20 cellular contexts compared by ENCODE assay signal in genomic region chr3:158058775-158059174, GRCh38. TPM values are rescaled to one million over a fixed set of nuclear protein-coding genes. Genes with fewer than 3 reads are reported as not detected.
A peak's percentile ranks its signal among the peaks of the same experiment; 100 is the strongest.
DNase-seq lines count a peak whose midpoint lies in the region; ATAC-seq, FAIRE-seq and TF ChIP-seq lines count a peak whose summit lies in the region.
"Had no signal": no experiment of that assay in that cellular context is flagged by ENCODE, and none has a peak within 500 bp of the region (broad histone marks: within the 10 kb centered on the region; RNA-seq: fewer than 3 reads in every experiment).

No MANE protein-coding gene starts in this region.

- no peaks in the 10 kb centered on the region for H3K79me2 ChIP-seq in astrocyte (ENCODE audit: insufficient read depth, low read length)

- H3K9ac ChIP-seq in astrocyte (ENCODE audit: low read length) = no peak overlapping the region
- H3K9ac ChIP-seq: GM23248 had no signal

- H3K9me3 Mint-ChIP-seq in Calu3 (ENCODE audit: low read depth, unreplicated experiment) (no peaks in the 10 kb centered on the region), astrocyte (ENCODE audit: unreplicated experiment) (no peaks in the 10 kb centered on the region)
- H3K9me3 Mint-ChIP-seq: activated naive CD8-positive, alpha-beta T cell treated with anti-CD3 and anti-CD28 coated beads, Interleukin-2, amount 10 ng/mL, durations not matched to agents 7 days and 5 days; activated T-helper 1 cell treated with anti-CD3 and anti-CD28 coated beads, Interleukin-12 subunit alpha, Interleukin-12 subunit beta, Interleukin-2, Interleukin-4 antibody, amounts not matched to agents 30 ng/mL and 10 ng/mL and 1 ng/mL, durations not matched to agents 14 hours and 24 hours and 36 hours; CD8-positive, alpha-beta T cell had no signal

- ATAC-seq in HG02981 (IDR thresholded peaks at IDR 0.05; ENCODE audit: unreplicated experiment) = no peak
- ATAC-seq: body of pancreas; CD8-positive, alpha-beta T cell; heart right ventricle; mucosa of descending colon; Right ventricle myocardium inferior had no signal

- no peaks in the 10 kb centered on the region for H3K9me3 ChIP-seq in astrocyte (ENCODE audit: insufficient read depth, low read depth, low read length)
- H3K9me3 ChIP-seq: body of pancreas, colonic mucosa, mucosa of descending colon, thoracic aorta had no signal

- no peak for TF ChIP-seq CTCF in Calu3 (IDR thresholded peaks at IDR 0.05; ENCODE audit: unreplicated experiment)
- no peak for TF ChIP-seq CTCF in astrocyte (IDR thresholded peaks at IDR 0.05; ENCODE audit: insufficient read depth, low read depth, low read length)

- FAIRE-seq in astrocyte (lab: Jason Lieb, UNC) = no peak

- no peak overlapping the region for H2AFZ ChIP-seq in astrocyte (ENCODE audit: low read depth, low read length)
- H2AFZ ChIP-seq: GM23248 had no signal

- no peaks in the 10 kb centered on the region for H4K20me1 ChIP-seq in astrocyte (ENCODE audit: insufficient read depth, low read length)

- H3K27me3 Mint-ChIP-seq in Calu3 (ENCODE audit: unreplicated experiment) = no peaks in the 10 kb centered on the region
- H3K27me3 Mint-ChIP-seq in astrocyte (ENCODE audit: low read depth, unreplicated experiment) = no peaks in the 10 kb centered on the region

- intact Hi-C loops in Calu3 (cut with micrococcal nuclease; ENCODE audit: unreplicated experiment) = loop anchor here (5.0 kb wide), 1 partner anchor 526 kb away; no protein-coding TSS in a partner anchor

- no peaks in the 10 kb centered on the region for H3K36me3 Mint-ChIP-seq in Calu3 (ENCODE audit: insufficient read depth, unreplicated experiment)
- no peaks in the 10 kb centered on the region for H3K36me3 Mint-ChIP-seq in astrocyte (ENCODE audit: low read depth, unreplicated experiment)
- H3K36me3 Mint-ChIP-seq: activated naive CD8-positive, alpha-beta T cell treated with anti-CD3 and anti-CD28 coated beads, Interleukin-2, amount 10 ng/mL, durations not matched to agents 7 days and 5 days; CD8-positive, alpha-beta T cell had no signal

- no TSS peak for BruUV-seq in Calu3 (replicated peaks; lab: Mats Ljungman, UMichigan)

- H3K4me3 Mint-ChIP-seq in Calu3 (ENCODE audit: low read depth, unreplicated experiment) (peak overlapping the region; percentile 64), astrocyte (ENCODE audit: unreplicated experiment) (no peak overlapping the region)
- H3K4me3 Mint-ChIP-seq: activated naive CD8-positive, alpha-beta T cell treated with anti-CD3 and anti-CD28 coated beads, Interleukin-2, amount 10 ng/mL, durations not matched to agents 7 days and 5 days; activated T-helper 1 cell treated with anti-CD3 and anti-CD28 coated beads, Interleukin-12 subunit alpha, Interleukin-12 subunit beta, Interleukin-2, Interleukin-4 antibody, amounts not matched to agents 30 ng/mL and 10 ng/mL and 1 ng/mL, durations not matched to agents 14 hours and 24 hours and 36 hours; CD8-positive, alpha-beta T cell had no signal

- no peaks in the 10 kb centered on the region for H3K36me3 ChIP-seq in astrocyte (ENCODE audit: insufficient read depth, low read length)
- H3K36me3 ChIP-seq: colonic mucosa, heart right ventricle, thoracic aorta had no signal

- H3K4me3 ChIP-seq in astrocyte (ENCODE audit: insufficient read depth, low read depth, low read length) = no peak overlapping the region
- H3K4me3 ChIP-seq: body of pancreas, colonic mucosa, GM23248, heart right ventricle, mucosa of descending colon, thoracic aorta had no signal

- peaks cover 12% of the 10 kb centered on the region for H3K4me1 Mint-ChIP-seq in Calu3 (ENCODE audit: low read depth, unreplicated experiment)
- H3K4me1 Mint-ChIP-seq in astrocyte (ENCODE audit: low read depth, unreplicated experiment) = peaks cover 7% of the 10 kb centered on the region
- H3K4me1 Mint-ChIP-seq: activated naive CD8-positive, alpha-beta T cell treated with anti-CD3 and anti-CD28 coated beads, Interleukin-2, amount 10 ng/mL, durations not matched to agents 7 days and 5 days had no signal

- no peak overlapping the region for H3K27ac ChIP-seq in astrocyte (ENCODE audit: low read depth, low read length)
- H3K27ac ChIP-seq: body of pancreas, colonic mucosa, GM23248, heart right ventricle, thoracic aorta had no signal

- H3K27ac Mint-ChIP-seq in Calu3 (ENCODE audit: unreplicated experiment) = peak overlapping the region; percentile 46
- no peak overlapping the region for H3K27ac Mint-ChIP-seq in astrocyte (ENCODE audit: unreplicated experiment)
- H3K27ac Mint-ChIP-seq: activated naive CD8-positive, alpha-beta T cell treated with anti-CD3 and anti-CD28 coated beads, Interleukin-2, amount 10 ng/mL, durations not matched to agents 7 days and 5 days; activated T-helper 1 cell treated with anti-CD3 and anti-CD28 coated beads, Interleukin-12 subunit alpha, Interleukin-12 subunit beta, Interleukin-2, Interleukin-4 antibody, amounts not matched to agents 30 ng/mL and 10 ng/mL and 1 ng/mL, durations not matched to agents 14 hours and 24 hours and 36 hours; CD8-positive, alpha-beta T cell had no signal

- H3K27me3 ChIP-seq in astrocyte (ENCODE audit: insufficient read depth, low read length) = no peaks in the 10 kb centered on the region
- H3K27me3 ChIP-seq: body of pancreas, colonic mucosa had no signal

- no peaks in the 10 kb centered on the region for H3K4me1 ChIP-seq in astrocyte (ENCODE audit: insufficient read depth, low read length)
- H3K4me1 ChIP-seq: body of pancreas, colonic mucosa, heart right ventricle had no signal

- peak overlapping the region; percentile 47 for H3K4me2 ChIP-seq in astrocyte (ENCODE audit: low read length)

- CTCF ChIA-PET in Calu3 (lab: Charles Lee) = no interaction called here

- DNase-seq in Calu3 (peak; percentile 34), NCI-H1105 (lab: John Stamatoyannopoulos, UW) (peak; percentile 88), NCI-H446 treated with DMSO at 0.1 percent for 48 hours (lab: John Stamatoyannopoulos, UW) (peak; percentile 83), astrocyte (ENCODE audit: low read depth) (no peak), COLO829 (ENCODE audit: low spot score) (no peak), T-helper 2 cell (no peak)
- no peak for DNase-seq in activated CD8-positive, alpha-beta memory T cell treated with anti-CD3 and anti-CD28 coated beads for 24 hours
- DNase-seq: activated naive CD8-positive, alpha-beta T cell treated with anti-CD3 and anti-CD28 coated beads, Interleukin-2, amount 10 ng/mL, durations not matched to agents 7 days and 5 days; body of pancreas; CD8-positive, alpha-beta T cell; colonic mucosa; GM23248; heart right ventricle; mucosa of descending colon; NCI-H2029; SW 1271 had no signal

RNA-seq across cellular contexts. Expression of gene SHOX2, which starts 47.4 kb away (rescaled TPM):
- total RNA-seq in Calu3 (2022) (11.8 and 14.7 TPM in 2 replicates), astrocyte (0.25 and 0.34 TPM in 2 replicates)
- total RNA-seq: activated naive CD8-positive, alpha-beta T cell treated with anti-CD3 and anti-CD28 coated beads, Interleukin-2, amount 10 ng/mL, durations not matched to agents 7 days and 5 days; activated T-helper 1 cell treated with anti-CD3 and anti-CD28 coated beads, Interleukin-12 subunit alpha, Interleukin-12 subunit beta, Interleukin-2, Interleukin-4 antibody, amounts not matched to agents 30 ng/mL and 10 ng/mL and 1 ng/mL, durations not matched to agents 14 hours and 24 hours and 36 hours; CD8-positive, alpha-beta T cell; colonic mucosa had no signal

RNA-seq across cellular contexts. Expression of gene RSRC1, which starts 51.1 kb away (rescaled TPM):
- total RNA-seq in Calu3 (2022) (81.3 and 82.1 TPM in 2 replicates), astrocyte (22.9 and 28.5 TPM in 2 replicates)

Comparison
In these comparisons a context has a peak if more than half of its experiments do, and no peak if none do; other contexts are left out.
1. DNase-seq: peak in Calu3 (single experiment), NCI-H1105 (single experiment) and NCI-H446 treated with DMSO at 0.1 percent for 48 hours (single experiment); none in astrocyte (single experiment), COLO829 (single experiment), T-helper 2 cell (0 of 5) and activated CD8-positive, alpha-beta memory T cell treated with anti-CD3 and anti-CD28 coated beads for 24 hours (single experiment).